Comparison of ENCODE assay signal across 15 cellular contexts in genomic region chr21:29343517-29343916, GRCh38. TPM values are rescaled to one million over a fixed set of nuclear protein-coding genes. Genes with fewer than 3 reads are reported as not detected.
DNase-seq lines count a peak whose midpoint lies in the region; ATAC-seq lines count a peak whose summit lies in the region.
"Had no signal": no experiment of that assay in that cellular context is flagged by ENCODE, and none has a peak within 500 bp of the region (broad histone marks: within the 10 kb centered on the region; RNA-seq: fewer than 3 reads in every experiment).

No MANE protein-coding gene starts in this region.

- no peak for ATAC-seq in HG03025 (IDR thresholded peaks at IDR 0.05; ENCODE audit: low FRiP score, unreplicated experiment)
- ATAC-seq in stimulated activated naive CD8-positive, alpha-beta T cell treated with anti-CD3 and anti-CD28 coated beads, Interleukin-15, Interleukin-2, amounts not matched to agents 100 U/mL and 50 U/mL, for 24 hours: no peak
- ATAC-seq: GM23338 had no signal

- DNase-seq in A172 (ENCODE audit: low spot score) (peak; percentile 57), HT1080 (ENCODE audit: low read depth) (peak; percentile 38), dedifferentiated amniotic fluid mesenchymal stem cell (ENCODE audit: extremely low spot score) (peak; percentile 39), myocyte (ENCODE audit: low read depth) (peak; percentile 41), activated gamma-delta T cell (lab: John Stamatoyannopoulos, UW) (no peak), DMS153 treated with DMSO at 0.1 percent for 48 hours (lab: John Stamatoyannopoulos, UW; ENCODE audit: unreplicated experiment) (no peak)
- no peak for DNase-seq in stimulated activated naive CD8-positive, alpha-beta T cell treated with anti-CD3 and anti-CD28 coated beads, Interleukin-15, Interleukin-2, amounts not matched to agents 100 U/mL and 50 U/mL, for 24 hours
- DNase-seq: central memory CD4-positive, alpha-beta T cell; glutamatergic neuron; NCI-H2081 treated with DMSO at 0.1 percent for 48 hours; Peyer's patch; stimulated activated CD4-positive, alpha-beta T cell treated with anti-CD3 and anti-CD28 coated beads, Interleukin-12 subunit alpha, Interleukin-12 subunit beta, amount 100 ng/mL, for 4 hours; stimulated activated CD8-positive, alpha-beta memory T cell treated with anti-CD3 and anti-CD28 coated beads, Interleukin-4, amount 100 ng/mL, for 48 hours had no signal

RNA-seq across cellular contexts. Expression of gene BACH1, which starts 44.8 kb away (rescaled TPM):
- total RNA-seq in A172 (2014; rRNA removed; shearing (Covaris generic)): 53.5 and 60.6 TPM in 2 replicates
- 25.2 and 31.7 TPM in 2 replicates for total RNA-seq in HT1080 (2014; rRNA removed; shearing (Covaris generic))
- polyA plus RNA-seq in HT1080 (2015; cell fraction: cytosol; rRNA removed): 20.4 and 26.8 TPM in 2 replicates
- 32.1 and 33.5 TPM in 2 replicates for polyA plus RNA-seq in HT1080 (2015; cell fraction: nucleus; rRNA removed)
- total RNA-seq in myocyte: 49.3 and 59.7 TPM in 2 replicates
- polyA plus RNA-seq in myocyte (2012): 12.7 TPM

Comparison
In these comparisons a context has a peak if more than half of its experiments do, and no peak if none do; other contexts are left out.
1. DNase-seq: peak in A172 (single experiment), HT1080 (single experiment), dedifferentiated amniotic fluid mesenchymal stem cell (single experiment) and myocyte (single experiment); none in stimulated activated naive CD8-positive, alpha-beta T cell treated with anti-CD3 and anti-CD28 coated beads, Interleukin-15, Interleukin-2, amounts not matched to agents 100 U/mL and 50 U/mL, for 24 hours (single experiment), activated gamma-delta T cell (single experiment) and DMS153 treated with DMSO at 0.1 percent for 48 hours (single experiment).